1 cellular context compared by ENCODE assay signal in genomic region chr5:53560506-53561191, GRCh38.
A peak's percentile ranks its signal among the peaks of the same experiment; 100 is the strongest.
TF ChIP-seq lines count a peak whose summit lies in the region.

TSS of gene NDUFS4 (plus strand) at chr5:53560639. CDS start at chr5:53560663, 24 bp downstream.

TF ChIP-seq in HepG2, 621 proteins besides CTCF, POLR2A, EP300 and RAD21 (continued from another document and continues in another):
- TF ChIP-seq ZNF710 (CRISPR knock-in tag; IDR thresholded peaks at IDR 0.05; ENCODE audit: borderline replicate concordance) (0 out of 2 replicates have a peak, but pooled peaks have one; percentile 53), NONO (IDR thresholded peaks at IDR 0.05) (no peak), NONO (CRISPR knock-in tag; conservative IDR thresholded peaks at IDR 0.05) (peak; percentile 81), CCAR2 (optimal IDR thresholded peaks at IDR 0.05; ENCODE audit: low read depth, low read length) (peak; percentile 30), NCOA1 (CRISPR knock-in tag; IDR thresholded peaks at IDR 0.05) (no peak), HNF1A (IDR thresholded peaks at IDR 0.05; ENCODE audit: low read depth) (no peak), HNF1A (CRISPR knock-in tag; IDR thresholded peaks at IDR 0.05; ENCODE audit: borderline replicate concordance) (peak; percentile 69; the same call in 1 of the 2 replicates), TFAP4 (IDR thresholded peaks at IDR 0.05; ENCODE audit: borderline replicate concordance, low read depth) (no peak), ZNF549 (CRISPR knock-in tag; IDR thresholded peaks at IDR 0.05) (no peak), NRL (CRISPR knock-in tag; IDR thresholded peaks at IDR 0.05; ENCODE audit: borderline replicate concordance) (peak; percentile 68; the same call in 1 of the 2 replicates), SOX6 (IDR thresholded peaks at IDR 0.05) (no peak), SOX6 (CRISPR knock-in tag; IDR thresholded peaks at IDR 0.05) (peak; percentile 65), NR0B2 (CRISPR knock-in tag; IDR thresholded peaks at IDR 0.05) (no peak), ELK4 (CRISPR knock-in tag; IDR thresholded peaks at IDR 0.05; ENCODE audit: borderline replicate concordance) (no peak), ZBTB43 (CRISPR knock-in tag; conservative IDR thresholded peaks at IDR 0.05) (peak; percentile 28; the same call in 1 of the 2 replicates), ZNF512 (CRISPR knock-in tag; IDR thresholded peaks at IDR 0.05) (no peak), ZNF512B (CRISPR knock-in tag; IDR thresholded peaks at IDR 0.05; ENCODE audit: borderline replicate concordance) (0 out of 2 replicates have a peak, but pooled peaks have one; percentile 55), ASH2L (IDR thresholded peaks at IDR 0.05; ENCODE audit: insufficient read length, low read depth, low read length) (peak; percentile 98), FOXK1 (CRISPR knock-in tag; IDR thresholded peaks at IDR 0.05; ENCODE audit: borderline replicate concordance, low read depth) (peak; percentile 76; the same call in 1 of the 2 replicates), CERS6 (CRISPR knock-in tag; IDR thresholded peaks at IDR 0.05) (no peak), ELF3 (CRISPR knock-in tag; IDR thresholded peaks at IDR 0.05) (peak; percentile 54), HNF1B (CRISPR knock-in tag; IDR thresholded peaks at IDR 0.05) (peak; percentile 64), SRSF9 (IDR thresholded peaks at IDR 0.05; ENCODE audit: borderline replicate concordance, insufficient read depth, low read depth, low read length, poor library complexity, severe bottlenecking) (no peak), HMG20A (CRISPR knock-in tag; IDR thresholded peaks at IDR 0.05; ENCODE audit: borderline replicate concordance) (0 out of 2 replicates have a peak, but pooled peaks have one; percentile 44), ZNF446 (CRISPR knock-in tag; IDR thresholded peaks at IDR 0.05) (no peak), KLF6 (CRISPR knock-in tag; IDR thresholded peaks at IDR 0.05) (peak; percentile 94; the same call in 1 of the 2 replicates), NKX3-1 (CRISPR knock-in tag; IDR thresholded peaks at IDR 0.05) (no peak), REPIN1 (CRISPR knock-in tag; IDR thresholded peaks at IDR 0.05; ENCODE audit: borderline replicate concordance, low read depth) (0 out of 2 replicates have a peak, but pooled peaks have one; percentile 48), ZSCAN5A (CRISPR knock-in tag; IDR thresholded peaks at IDR 0.05; ENCODE audit: borderline replicate concordance) (no peak), FOXA3 (CRISPR knock-in tag; IDR thresholded peaks at IDR 0.05) (peak; percentile 43), MEIS2 (CRISPR knock-in tag; IDR thresholded peaks at IDR 0.05) (peak; percentile 68; the same call in 1 of the 2 replicates), NFRKB (IDR thresholded peaks at IDR 0.05) (no peak)
